11 cellular contexts compared by ENCODE assay signal in genomic region chr5:134275822-134276221, GRCh38. TPM values are rescaled to one million over a fixed set of nuclear protein-coding genes. Genes with fewer than 3 reads are reported as not detected.
DNase-seq lines count a peak whose midpoint lies in the region; ATAC-seq and TF ChIP-seq lines count a peak whose summit lies in the region.
"Had no signal": no experiment of that assay in that cellular context is flagged by ENCODE, and none has a peak within 500 bp of the region (broad histone marks: within the 10 kb centered on the region; RNA-seq: fewer than 3 reads in every experiment).

No MANE protein-coding gene starts in this region.

- DNase-seq in GM13977 (ENCODE audit: low spot score) (peak; percentile 35), SK-MEL-5 (ENCODE audit: low read depth, low spot score) (peak; percentile 93), COR-L47 (lab: John Stamatoyannopoulos, UW) (no peak)
- no peak for DNase-seq in stimulated activated CD4-positive, alpha-beta T cell treated with anti-CD3 and anti-CD28 coated beads, Interleukin-4, amount 100 ng/mL, for 1 hour
- DNase-seq in effector CD4-positive, alpha-beta T cell, result no peak
- DNase-seq in effector CD8-positive, alpha-beta T cell (lab: John Stamatoyannopoulos, UW), result no peak
- DNase-seq: dorsolateral prefrontal cortex, immature natural killer cell had no signal

- TF ChIP-seq CTCF in GM13977 (IDR thresholded peaks at IDR 0.05; ENCODE audit: extremely low read depth, insufficient read depth, missing control alignments), result no peak

- peak; percentile 55 for ATAC-seq in GM21367 (IDR thresholded peaks at IDR 0.05; ENCODE audit: unreplicated experiment)
- peak; percentile 99 for ATAC-seq in HG03139 (IDR thresholded peaks at IDR 0.05; ENCODE audit: unreplicated experiment)
- ATAC-seq: activated T-helper 17 cell treated with anti-CD3 and anti-CD28 coated beads, Interleukin-2, amount 50 U/mL, for 72 hours had no signal

- in situ Hi-C loops in GM13977 (cut with MboI; ENCODE audit: low pct_unique_long_range_greater_than_20kb, low sequenced_read_pairs, unreplicated experiment) (loop anchor here (25.0 kb wide), 1 partner anchor 239 kb away; no protein-coding TSS in a partner anchor), SK-MEL-5 (cut with HindIII; ENCODE audit: low pct_unique_long_range_greater_than_20kb, low sequenced_read_pairs) (no loop called here)

RNA-seq across cellular contexts. Expression of gene PPP2CA, which starts 49.9 kb away (rescaled TPM):
- total RNA-seq in SK-MEL-5 (2014; rRNA removed; shearing (Covaris generic)), result 123 and 144 TPM in 2 replicates
- 193 and 200 TPM in 2 replicates for polyA plus RNA-seq in SK-MEL-5 (2015; cell fraction: cytosol; rRNA removed)
- polyA plus RNA-seq in SK-MEL-5 (2015; cell fraction: nucleus; rRNA removed), result 44.1 and 52.3 TPM in 2 replicates

Comparison
In these comparisons a context has a peak if more than half of its experiments do, and no peak if none do; other contexts are left out.
1. DNase-seq: peak in GM13977 (single experiment) and SK-MEL-5 (single experiment); none in COR-L47 (single experiment), stimulated activated CD4-positive, alpha-beta T cell treated with anti-CD3 and anti-CD28 coated beads, Interleukin-4, amount 100 ng/mL, for 1 hour (single experiment), effector CD4-positive, alpha-beta T cell (single experiment) and effector CD8-positive, alpha-beta T cell (single experiment).